1 cellular context compared by ENCODE assay signal in the genomic region with DNA sequence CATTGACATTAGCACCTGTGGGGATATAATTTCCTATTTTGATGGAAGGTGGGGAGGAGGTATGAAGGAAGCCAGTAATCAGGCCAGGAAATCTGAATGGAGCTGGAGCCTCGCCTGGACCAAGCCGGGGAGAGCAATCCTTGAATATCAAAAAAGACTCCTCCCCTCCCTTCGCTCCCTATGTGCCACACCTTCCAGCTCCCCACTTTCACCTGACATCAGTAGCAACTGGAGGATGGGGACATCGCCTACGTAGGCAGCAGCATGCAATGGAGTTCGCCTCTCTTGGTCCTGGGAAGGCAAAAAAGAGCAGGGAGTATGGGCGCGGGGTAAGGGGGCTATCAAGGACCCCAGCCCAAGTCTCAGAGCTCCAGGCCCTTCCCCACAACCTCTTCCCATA.
TF ChIP-seq lines count a peak whose summit lies in the region.

No MANE protein-coding gene starts in this region.

TF ChIP-seq in HepG2, 621 proteins besides CTCF, POLR2A, EP300 and RAD21:
- TF ChIP-seq HIVEP1 (CRISPR knock-in tag; IDR thresholded peaks at IDR 0.05) (0 out of 2 replicates have a peak, but pooled peaks have one; percentile 5), ZNF792 (CRISPR knock-in tag; IDR thresholded peaks at IDR 0.05) (no peak)
